Comparison of ENCODE assay signal across 1 cellular context in the genomic region with DNA sequence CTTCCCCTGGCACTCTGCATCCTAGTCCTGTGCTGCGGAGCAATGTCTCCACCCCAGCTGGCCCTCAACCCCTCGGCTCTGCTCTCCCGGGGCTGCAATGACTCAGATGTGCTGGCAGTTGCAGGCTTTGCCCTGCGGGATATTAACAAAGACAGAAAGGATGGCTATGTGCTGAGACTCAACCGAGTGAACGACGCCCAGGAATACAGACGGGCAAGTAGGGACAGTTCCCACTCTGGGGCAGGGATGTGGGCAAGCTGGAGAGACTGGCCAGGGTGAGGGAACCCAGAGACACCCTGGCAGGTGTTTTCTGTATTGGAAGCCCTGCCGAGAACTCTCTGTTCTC.
TF ChIP-seq lines count a peak whose summit lies in the region.

No MANE protein-coding gene starts in this region.

TF ChIP-seq in IMR-90, 13 proteins besides CTCF, POLR2A, EP300 and RAD21:
- TF ChIP-seq, protein P1, sequence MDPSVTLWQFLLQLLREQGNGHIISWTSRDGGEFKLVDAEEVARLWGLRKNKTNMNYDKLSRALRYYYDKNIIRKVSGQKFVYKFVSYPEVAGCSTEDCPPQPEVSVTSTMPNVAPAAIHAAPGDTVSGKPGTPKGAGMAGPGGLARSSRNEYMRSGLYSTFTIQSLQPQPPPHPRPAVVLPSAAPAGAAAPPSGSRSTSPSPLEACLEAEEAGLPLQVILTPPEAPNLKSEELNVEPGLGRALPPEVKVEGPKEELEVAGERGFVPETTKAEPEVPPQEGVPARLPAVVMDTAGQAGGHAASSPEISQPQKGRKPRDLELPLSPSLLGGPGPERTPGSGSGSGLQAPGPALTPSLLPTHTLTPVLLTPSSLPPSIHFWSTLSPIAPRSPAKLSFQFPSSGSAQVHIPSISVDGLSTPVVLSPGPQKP (IDR thresholded peaks at IDR 0.05; ENCODE audit: borderline replicate concordance, low read depth, low read length), result no peak
- TF ChIP-seq NFE2L2 (IDR thresholded peaks at IDR 0.05; ENCODE audit: low read depth, low read length) (no peak), BHLHE40 (IDR thresholded peaks at IDR 0.05; ENCODE audit: low read depth, low read length) (no peak), MXI1 (IDR thresholded peaks at IDR 0.05; ENCODE audit: borderline replicate concordance, low read depth, low read length) (no peak), CHD1 (IDR thresholded peaks at IDR 0.05; ENCODE audit: low read depth, low read length) (no peak), RFX5 (IDR thresholded peaks at IDR 0.05; ENCODE audit: low read depth, low read length) (no peak), MAFK (IDR thresholded peaks at IDR 0.05; ENCODE audit: low read depth, low read length) (no peak), FOS (IDR thresholded peaks at IDR 0.05; ENCODE audit: low read depth, low read length) (no peak)
- TF ChIP-seq, protein P2, sequence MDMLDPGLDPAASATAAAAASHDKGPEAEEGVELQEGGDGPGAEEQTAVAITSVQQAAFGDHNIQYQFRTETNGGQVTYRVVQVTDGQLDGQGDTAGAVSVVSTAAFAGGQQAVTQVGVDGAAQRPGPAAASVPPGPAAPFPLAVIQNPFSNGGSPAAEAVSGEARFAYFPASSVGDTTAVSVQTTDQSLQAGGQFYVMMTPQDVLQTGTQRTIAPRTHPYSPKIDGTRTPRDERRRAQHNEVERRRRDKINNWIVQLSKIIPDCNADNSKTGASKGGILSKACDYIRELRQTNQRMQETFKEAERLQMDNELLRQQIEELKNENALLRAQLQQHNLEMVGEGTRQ (IDR thresholded peaks at IDR 0.05; ENCODE audit: low read depth, low read length), result no peak
